In the genomic region with DNA sequence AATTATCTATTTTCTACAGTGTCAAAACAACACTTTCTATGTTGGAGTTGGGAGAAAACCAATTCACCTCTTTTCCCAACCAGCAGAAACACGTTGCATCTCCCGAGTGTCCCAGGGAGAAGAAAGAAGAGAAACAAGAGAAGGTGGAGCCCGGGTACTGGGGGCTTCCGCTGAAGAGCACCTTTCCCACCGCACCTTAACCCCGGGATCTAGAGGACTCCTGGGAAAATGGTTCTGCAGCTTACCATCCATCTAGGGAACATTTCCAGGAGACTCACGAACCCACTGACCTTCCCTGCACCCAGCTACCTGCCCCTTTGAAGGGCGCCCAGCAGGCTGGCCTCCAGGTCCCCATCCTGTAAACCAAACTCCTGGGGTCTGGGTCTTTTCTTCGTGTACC, we compare ENCODE assay signal across 24 cellular contexts.
"Had no signal": no experiment of that assay in that cellular context is flagged by ENCODE, and none has a peak within 500 bp of the region (broad histone marks: within the 10 kb centered on the region; RNA-seq: fewer than 3 reads in every experiment).

No MANE protein-coding gene starts in this region.

- H3K27ac ChIP-seq: coronary artery, dorsolateral prefrontal cortex, epithelial cell of prostate, esophagus squamous epithelium, gastrocnemius medialis, heart right ventricle, left lung, lower lobe of right lung had no signal

- H3K27me3 Mint-ChIP-seq: memory B cell had no signal

- H3K36me3 ChIP-seq: esophagus squamous epithelium, gastrocnemius medialis, heart right ventricle, left lung, lower lobe of right lung had no signal

- DNase-seq: dermis blood vessel endothelial cell; dorsolateral prefrontal cortex; effector CD4-positive, alpha-beta T cell; effector memory CD4-positive, alpha-beta T cell; erythroblast; esophagus squamous epithelium; foreskin fibroblast; foreskin melanocyte; gastrocnemius medialis; glutamatergic neuron; heart right ventricle; hippocampal formation; kidney; kidney glomerular epithelial cell; left lung; left ventricle myocardium superior; lower lobe of right lung; mammary epithelial cell; mesendoderm; midbrain had no signal

- H3K4me1 ChIP-seq: heart right ventricle, left lung, lower lobe of right lung had no signal

- H3K27me3 ChIP-seq: gastrocnemius medialis had no signal

- H3K4me3 Mint-ChIP-seq: memory B cell had no signal

- H3K9me3 ChIP-seq: esophagus squamous epithelium, gastrocnemius medialis, heart right ventricle, left lung, lower lobe of right lung had no signal

- H3K4me3 ChIP-seq: coronary artery, dorsolateral prefrontal cortex, esophagus squamous epithelium, gastrocnemius medialis, heart right ventricle, left lung, lower lobe of right lung had no signal

- H3K4me1 Mint-ChIP-seq: memory B cell had no signal

- H3K36me3 Mint-ChIP-seq: memory B cell had no signal

- ATAC-seq: esophagus mucosa, gastrocnemius medialis, heart right ventricle, left lung, left ventricle myocardium superior, lower lobe of right lung had no signal

- H3K27ac Mint-ChIP-seq: memory B cell had no signal
